ENCODE assay signal across 23 cellular contexts in genomic region chr2:127942002-127942401, GRCh38. TPM values are rescaled to one million over a fixed set of nuclear protein-coding genes. Genes with fewer than 3 reads are reported as not detected.
A peak's percentile ranks its signal among the peaks of the same experiment; 100 is the strongest.
DNase-seq lines count a peak whose midpoint lies in the region; ATAC-seq and TF ChIP-seq lines count a peak whose summit lies in the region.
"Had no signal": no experiment of that assay in that cellular context is flagged by ENCODE, and none has a peak within 500 bp of the region (broad histone marks: within the 10 kb centered on the region; RNA-seq: fewer than 3 reads in every experiment).

No MANE protein-coding gene starts in this region.

- peaks cover 27% of the 10 kb centered on the region for H3K36me3 Mint-ChIP-seq in activated naive CD4-positive, alpha-beta T cell treated with anti-CD3 and anti-CD28 coated beads for 36 hours (ENCODE audit: low read depth)

- H3K79me1 ChIP-seq in IMR-90 (ENCODE audit: low read depth in 1 of 2, low read length in 2 of 2): no peaks in the 10 kb centered on the region

- no peaks in the 10 kb centered on the region for H3K9me3 Mint-ChIP-seq in activated naive CD4-positive, alpha-beta T cell treated with anti-CD3 and anti-CD28 coated beads for 36 hours
- H3K9me3 Mint-ChIP-seq: CD4-positive, alpha-beta memory T cell; IgD-negative memory B cell had no signal

- H2AK5ac ChIP-seq in IMR-90 (ENCODE audit: low read depth, low read length): no peak overlapping the region

- H2AK9ac ChIP-seq in IMR-90 (replicated peaks; ENCODE audit: low read depth, low read length, poor library complexity): no peak overlapping the region

- H4K91ac ChIP-seq in IMR-90 (ENCODE audit: insufficient read depth, low read depth, low read length): no peak overlapping the region

- no peak overlapping the region for H4K5ac ChIP-seq in IMR-90 (ENCODE audit: low read depth, low read length)

- H4K20me1 ChIP-seq in IMR-90 (ENCODE audit: insufficient read depth, low read length): no peaks in the 10 kb centered on the region

- peak overlapping the region; percentile 6 for H3K27ac Mint-ChIP-seq in activated naive CD4-positive, alpha-beta T cell treated with anti-CD3 and anti-CD28 coated beads for 36 hours
- H3K27ac Mint-ChIP-seq: IgD-negative memory B cell had no signal

- in situ Hi-C loops in IMR-90 (cut with MboI; ENCODE audit: low sequenced_read_pairs): no loop called here

- no peak overlapping the region for H3K14ac ChIP-seq in IMR-90 (replicated peaks; ENCODE audit: low read depth, low read length)

- no TSS peak for BruUV-seq in IMR-90 (replicated peaks; lab: Mats Ljungman, UMichigan)

- no peaks in the 10 kb centered on the region for H3K4me1 ChIP-seq in IMR-90 (ENCODE audit: control insufficient read depth, insufficient read depth, low read length)
- H3K4me1 ChIP-seq: A549, SJCRH30 had no signal

- no peak for TF ChIP-seq CTCF in AG10803 (conservative IDR thresholded peaks at IDR 0.05; ENCODE audit: low read length)
- no peak for TF ChIP-seq CTCF in IMR-90 (conservative IDR thresholded peaks at IDR 0.05; ENCODE audit: low read depth, low read length)
- TF ChIP-seq CTCF in choroid plexus epithelial cell (conservative IDR thresholded peaks at IDR 0.05; ENCODE audit: low read depth, low read length): no peak

- no peak overlapping the region for H4K8ac ChIP-seq in IMR-90 (ENCODE audit: low read depth in 2 of 2, low read length in 2 of 2)

- intact Hi-C loops in activated naive CD4-positive, alpha-beta T cell treated with anti-CD3 and anti-CD28 coated beads for 36 hours (cut with micrococcal nuclease): no loop called here
- intact Hi-C loops in IMR-90 (cut with micrococcal nuclease): no loop called here

- H3K4ac ChIP-seq in IMR-90 (ENCODE audit: low read depth, low read length): no peak overlapping the region

- no peak overlapping the region for H3K4me3 Mint-ChIP-seq in activated naive CD4-positive, alpha-beta T cell treated with anti-CD3 and anti-CD28 coated beads for 36 hours
- H3K4me3 Mint-ChIP-seq: CD4-positive, alpha-beta memory T cell; IgD-negative memory B cell had no signal

- no peak for DNase-seq in activated naive CD4-positive, alpha-beta T cell treated with anti-CD3 and anti-CD28 coated beads for 36 hours
- DNase-seq in activated naive CD4-positive, alpha-beta T cell treated with anti-CD3 and anti-CD28 coated beads, Interleukin-2, amount 50 U/mL, for 16 hours: no peak
- DNase-seq in AG10803 (ENCODE audit: low read depth): peak; percentile 3
- DNase-seq in IMR-90: no peak
- peak; percentile 46 for DNase-seq in choroid plexus epithelial cell (ENCODE audit: low read depth)
- no peak for DNase-seq in MV-4-11 (lab: John Stamatoyannopoulos, UW)
- DNase-seq: CD4-positive, alpha-beta memory T cell; COR-L47; DMS53; NCI-H1105; NCI-H1436 treated with DMSO at 0.1 percent for 48 hours; NCI-H187 treated with DMSO at 0.1 percent for 48 hours; NCI-H2107; NCI-H524 treated with DMSO at 0.1 percent for 48 hours; NCI-H774; PC-9; SJCRH30 had no signal

- H3K4me1 Mint-ChIP-seq in activated naive CD4-positive, alpha-beta T cell treated with anti-CD3 and anti-CD28 coated beads for 36 hours (ENCODE audit: low read depth): no peaks in the 10 kb centered on the region
- H3K4me1 Mint-ChIP-seq: CD4-positive, alpha-beta memory T cell; IgD-negative memory B cell had no signal

- WGBS in IMR-90 (ENCODE audit: extremely low coverage in 2 of 2, insufficient read length in 1 of 2), 2 experiments: 93% methylated on average over 6 of the region's 6 CpGs; no CpG with 5 or more reads in 1 of the 2 experiments

- no peak overlapping the region for H2BK20ac ChIP-seq in IMR-90 (ENCODE audit: low read depth, low read length)

- TF ChIP-seq RAD21 in IMR-90 (IDR thresholded peaks at IDR 0.05; ENCODE audit: low read length): no peak

- dilution Hi-C loops in IMR-90 (cut with HindIII; ENCODE audit: low sequenced_read_pairs, unreplicated experiment): no loop called here

- no peak overlapping the region for H2BK15ac ChIP-seq in IMR-90 (ENCODE audit: low read depth, low read length)

- POLR2A ChIA-PET in IMR-90 (lab: Charles Lee; ENCODE audit: unreplicated experiment): no interaction called here

- no peaks in the 10 kb centered on the region for H3K9me1 ChIP-seq in IMR-90 (ENCODE audit: insufficient read depth, low read length)

- H3K4me2 ChIP-seq in IMR-90 (ENCODE audit: low read depth, low read length): no peak overlapping the region
- H3K4me2 ChIP-seq: A549, PC-9 had no signal

- H3K4me3 ChIP-seq in AG10803 (ENCODE audit: low read length): no peak overlapping the region
- H3K4me3 ChIP-seq in IMR-90 (ENCODE audit: insufficient read depth, low read depth, low read length): no peak overlapping the region
- H3K4me3 ChIP-seq in choroid plexus epithelial cell (ENCODE audit: low read depth, low read length): no peak overlapping the region
- H3K4me3 ChIP-seq: A549, PC-9, SJCRH30 had no signal

- H3K23ac ChIP-seq in IMR-90 (ENCODE audit: low read depth, low read length): no peak overlapping the region

- no peaks in the 10 kb centered on the region for H3K27me3 Mint-ChIP-seq in activated naive CD4-positive, alpha-beta T cell treated with anti-CD3 and anti-CD28 coated beads for 36 hours (ENCODE audit: low read depth)
- H3K27me3 Mint-ChIP-seq: CD4-positive, alpha-beta memory T cell; IgD-negative memory B cell had no signal

- TF ChIP-seq POLR2A in IMR-90 (IDR thresholded peaks at IDR 0.05; ENCODE audit: low read depth, low read length): no peak

- H3K9me3 ChIP-seq in IMR-90 (ENCODE audit: control insufficient read depth, insufficient read depth, low read length): no peaks in the 10 kb centered on the region
- H3K9me3 ChIP-seq: A549, SJCRH30 had no signal

- no peak overlapping the region for H3K18ac ChIP-seq in IMR-90 (ENCODE audit: low read depth, low read length)

- H2AFZ ChIP-seq in IMR-90 (replicated peaks; ENCODE audit: low read length, poor library complexity): no peak overlapping the region
- H2AFZ ChIP-seq: PC-9 had no signal

- no peak overlapping the region for H2BK5ac ChIP-seq in IMR-90 (ENCODE audit: low read depth, low read length, poor library complexity, severe bottlenecking)

- no peak overlapping the region for H3K9ac ChIP-seq in IMR-90 (ENCODE audit: low read depth, low read length)

- H3K27ac ChIP-seq in IMR-90 (ENCODE audit: insufficient read depth, low read length): no peak overlapping the region
- H3K27ac ChIP-seq: A549, PC-9, SJCRH30 had no signal

- ATAC-seq in IMR-90 (ENCODE audit: low read depth) (no peak), GM21619 (IDR thresholded peaks at IDR 0.05; ENCODE audit: unreplicated experiment) (no peak)
- ATAC-seq: A549, HCT116, Right ventricle myocardium inferior, SK-N-SH treated with all-trans-retinoic acid at 6 μM for 48 hours had no signal

- H3K56ac ChIP-seq in IMR-90 (ENCODE audit: extremely low read depth, insufficient read depth, low read length): no peak overlapping the region

- CTCF ChIA-PET in activated naive CD4-positive, alpha-beta T cell treated with anti-CD3 and anti-CD28 coated beads for 36 hours (lab: Charles Lee): no interaction called here
- CTCF ChIA-PET in IMR-90 (lab: Yijun Ruan, JAX): no interaction called here

- peaks cover 29% of the 10 kb centered on the region for H3K36me3 ChIP-seq in IMR-90 (ENCODE audit: control insufficient read depth, insufficient read depth, low read length)

- no peak overlapping the region for H2BK120ac ChIP-seq in IMR-90 (ENCODE audit: low read depth, low read length)

- H3K27me3 ChIP-seq in IMR-90 (ENCODE audit: control insufficient read depth, insufficient read depth, low read length): no peaks in the 10 kb centered on the region
- H3K27me3 ChIP-seq: SJCRH30 had no signal

TF ChIP-seq in IMR-90, 13 proteins besides CTCF, POLR2A, EP300 and RAD21:
- TF ChIP-seq CEBPB (IDR thresholded peaks at IDR 0.05; ENCODE audit: low read depth, low read length): peak; percentile 49; the same call in 1 of the 2 replicates
- no peak for TF ChIP-seq RCOR1 (IDR thresholded peaks at IDR 0.05; ENCODE audit: insufficient replicate concordance, low read length)

RNA-seq across cellular contexts. Expression of gene AMMECR1L, which starts 56.2 kb away (rescaled TPM):
- total RNA-seq in activated naive CD4-positive, alpha-beta T cell treated with anti-CD3 and anti-CD28 coated beads for 36 hours: 10 to 100 TPM; 12.7 to 13.1 TPM
- total RNA-seq in IMR-90 (2012; rRNA removed): 14.0 and 16.1 TPM in 2 replicates
- 11.0 and 13.4 TPM in 2 replicates for polyA plus RNA-seq in IMR-90 (2012; rRNA removed)
- 4.8 and 6.4 TPM in 2 replicates for polyA plus RNA-seq in IMR-90 (2012; cell fraction: cytosol; rRNA removed)
- 9.6 and 30.5 TPM in 2 replicates for polyA plus RNA-seq in IMR-90 (2012; cell fraction: nucleus; rRNA removed; ENCODE audit: low replicate concordance)

Comparison
In these comparisons a context has a peak if more than half of its experiments do, and no peak if none do; other contexts are left out.
1. DNase-seq: peak in AG10803 (single experiment) and choroid plexus epithelial cell (single experiment); none in activated naive CD4-positive, alpha-beta T cell treated with anti-CD3 and anti-CD28 coated beads for 36 hours (single experiment), activated naive CD4-positive, alpha-beta T cell treated with anti-CD3 and anti-CD28 coated beads, Interleukin-2, amount 50 U/mL, for 16 hours (single experiment), IMR-90 (single experiment) and MV-4-11 (single experiment).